ENCODE assay signal across 12 cellular contexts in genomic region chr4:103011378-103012025, GRCh38. TPM values are rescaled to one million over a fixed set of nuclear protein-coding genes. Genes with fewer than 3 reads are reported as not detected.
A peak's percentile ranks its signal among the peaks of the same experiment; 100 is the strongest.
DNase-seq lines count a peak whose midpoint lies in the region; ATAC-seq, FAIRE-seq and TF ChIP-seq lines count a peak whose summit lies in the region.
"Had no signal": no experiment of that assay in that cellular context is flagged by ENCODE, and none has a peak within 500 bp of the region (broad histone marks: within the 10 kb centered on the region; RNA-seq: fewer than 3 reads in every experiment).

No MANE protein-coding gene starts in this region.

- no peaks in the 10 kb centered on the region for H3K27me3 ChIP-seq in astrocyte (ENCODE audit: insufficient read depth, low read length)

- no peak overlapping the region for H3K9ac ChIP-seq in astrocyte (ENCODE audit: low read length)

- ATAC-seq in left ventricle myocardium superior, result peak; percentile 65
- ATAC-seq in sciatic nerve, result peak; percentile 72
- no peak for ATAC-seq in HG03097 (IDR thresholded peaks at IDR 0.05; ENCODE audit: low FRiP score, unreplicated experiment)
- ATAC-seq in activated T-cell treated with anti-CD3 and anti-CD28 coated beads, Interleukin-2, amount 50 U/mL, for 72 hours (replicated peaks in 1 of 2), result no peak
- ATAC-seq: Panc1 had no signal

- DNase-seq in GM04503 (ENCODE audit: low read depth) (peak; percentile 14), astrocyte (ENCODE audit: low read depth) (peak; percentile 54), left ventricle myocardium superior (no peak), sciatic nerve (ENCODE audit: low spot score) (no peak), substantia nigra (lab: John Stamatoyannopoulos, UW) (no peak)
- no peak for DNase-seq in activated T-cell treated with anti-CD3 and anti-CD28 coated beads, Interleukin-2, amount 50 U/mL, for 72 hours
- DNase-seq in activated CD4-positive, alpha-beta memory T cell treated with anti-CD3 and anti-CD28 coated beads, Interleukin-2, amount 10 ng/mL, durations not matched to agents 7 days and 5 days, result no peak
- DNase-seq: activated CD8-positive, alpha-beta memory T cell treated with anti-CD3 and anti-CD28 coated beads, Interleukin-2, amount 50 U/mL, for 48 hours; retina had no signal

- peaks cover 7% of the 10 kb centered on the region for H3K4me1 Mint-ChIP-seq in astrocyte (ENCODE audit: low read depth, unreplicated experiment)
- H3K4me1 Mint-ChIP-seq in activated T-cell treated with anti-CD3 and anti-CD28 coated beads, Interleukin-2, amount 50 U/mL, for 72 hours (ENCODE audit: low read depth), result no peaks in the 10 kb centered on the region
- peaks cover 3% of the 10 kb centered on the region for H3K4me1 Mint-ChIP-seq in activated CD4-positive, alpha-beta memory T cell treated with anti-CD3 and anti-CD28 coated beads, Interleukin-2, amount 10 ng/mL, durations not matched to agents 7 days and 5 days

- no peaks in the 10 kb centered on the region for H3K9me3 ChIP-seq in astrocyte (ENCODE audit: insufficient read depth, low read depth, low read length)

- FAIRE-seq in astrocyte (lab: Jason Lieb, UNC), result no peak
- FAIRE-seq: D721Med had no signal

- H2AFZ ChIP-seq in astrocyte (ENCODE audit: low read depth, low read length), result no peak overlapping the region

- no peaks in the 10 kb centered on the region for H3K36me3 Mint-ChIP-seq in astrocyte (ENCODE audit: low read depth, unreplicated experiment)
- H3K36me3 Mint-ChIP-seq in activated T-cell treated with anti-CD3 and anti-CD28 coated beads, Interleukin-2, amount 50 U/mL, for 72 hours (ENCODE audit: insufficient read depth in 2 of 2), result no peaks in the 10 kb centered on the region
- no peaks in the 10 kb centered on the region for H3K36me3 Mint-ChIP-seq in activated CD4-positive, alpha-beta memory T cell treated with anti-CD3 and anti-CD28 coated beads, Interleukin-2, amount 10 ng/mL, durations not matched to agents 7 days and 5 days (ENCODE audit: low read depth)

- H3K36me3 ChIP-seq in astrocyte (ENCODE audit: insufficient read depth, low read length), result no peaks in the 10 kb centered on the region

- H3K4me3 ChIP-seq in astrocyte (ENCODE audit: insufficient read depth, low read depth, low read length), result no peak overlapping the region

- no peaks in the 10 kb centered on the region for H3K79me2 ChIP-seq in astrocyte (ENCODE audit: insufficient read depth, low read length)

- no peaks in the 10 kb centered on the region for H3K4me1 ChIP-seq in astrocyte (ENCODE audit: insufficient read depth, low read length)

- H3K27ac ChIP-seq in astrocyte (ENCODE audit: low read depth, low read length) (no peak overlapping the region), substantia nigra (ENCODE audit: low read depth, low read length, poor library complexity, severe bottlenecking) (no peak overlapping the region)

- TF ChIP-seq CTCF in astrocyte (IDR thresholded peaks at IDR 0.05; ENCODE audit: insufficient read depth, low read depth, low read length), result no peak

- POLR2A ChIA-PET in activated CD4-positive, alpha-beta memory T cell treated with anti-CD3 and anti-CD28 coated beads, Interleukin-2, amount 10 ng/mL, durations not matched to agents 7 days and 5 days (lab: Charles Lee), result interaction anchor here (1.3 kb wide), 1 partner anchor 144 kb away, joined by 3 read pairs; no protein-coding TSS in a partner anchor

- no peaks in the 10 kb centered on the region for H3K9me3 Mint-ChIP-seq in astrocyte (ENCODE audit: unreplicated experiment)
- no peaks in the 10 kb centered on the region for H3K9me3 Mint-ChIP-seq in activated T-cell treated with anti-CD3 and anti-CD28 coated beads, Interleukin-2, amount 50 U/mL, for 72 hours
- no peaks in the 10 kb centered on the region for H3K9me3 Mint-ChIP-seq in activated CD4-positive, alpha-beta memory T cell treated with anti-CD3 and anti-CD28 coated beads, Interleukin-2, amount 10 ng/mL, durations not matched to agents 7 days and 5 days

- H3K4me2 ChIP-seq in astrocyte (ENCODE audit: low read length), result no peak overlapping the region

- H3K4me3 Mint-ChIP-seq in astrocyte (ENCODE audit: unreplicated experiment), result no peak overlapping the region
- no peak overlapping the region for H3K4me3 Mint-ChIP-seq in activated T-cell treated with anti-CD3 and anti-CD28 coated beads, Interleukin-2, amount 50 U/mL, for 72 hours
- no peak overlapping the region for H3K4me3 Mint-ChIP-seq in activated CD4-positive, alpha-beta memory T cell treated with anti-CD3 and anti-CD28 coated beads, Interleukin-2, amount 10 ng/mL, durations not matched to agents 7 days and 5 days

- CTCF ChIA-PET in activated CD4-positive, alpha-beta memory T cell treated with anti-CD3 and anti-CD28 coated beads, Interleukin-2, amount 10 ng/mL, durations not matched to agents 7 days and 5 days (lab: Charles Lee), result interaction anchor here (1.1 to 1.2 kb wide), 2 partner anchors 21 to 77 kb away, joined by 3 to 4 read pairs; no protein-coding TSS in a partner anchor

- no peak overlapping the region for H3K27ac Mint-ChIP-seq in astrocyte (ENCODE audit: unreplicated experiment)
- H3K27ac Mint-ChIP-seq in activated T-cell treated with anti-CD3 and anti-CD28 coated beads, Interleukin-2, amount 50 U/mL, for 72 hours, result no peak overlapping the region
- H3K27ac Mint-ChIP-seq in activated CD4-positive, alpha-beta memory T cell treated with anti-CD3 and anti-CD28 coated beads, Interleukin-2, amount 10 ng/mL, durations not matched to agents 7 days and 5 days, result no peak overlapping the region

- intact Hi-C loops in left ventricle myocardium superior (cut with micrococcal nuclease), result no loop called here
- intact Hi-C loops in sciatic nerve (cut with DNase I), result no loop called here

- H3K27me3 Mint-ChIP-seq in astrocyte (ENCODE audit: low read depth, unreplicated experiment), result no peaks in the 10 kb centered on the region
- H3K27me3 Mint-ChIP-seq in activated T-cell treated with anti-CD3 and anti-CD28 coated beads, Interleukin-2, amount 50 U/mL, for 72 hours (ENCODE audit: low read depth), result no peaks in the 10 kb centered on the region
- H3K27me3 Mint-ChIP-seq in activated CD4-positive, alpha-beta memory T cell treated with anti-CD3 and anti-CD28 coated beads, Interleukin-2, amount 10 ng/mL, durations not matched to agents 7 days and 5 days, result no peaks in the 10 kb centered on the region

- no peaks in the 10 kb centered on the region for H4K20me1 ChIP-seq in astrocyte (ENCODE audit: insufficient read depth, low read length)

RNA-seq across cellular contexts. Expression of gene SLC9B1, which starts 8.0 kb away (rescaled TPM):
- total RNA-seq in astrocyte, result 0.16 and 0.36 TPM in 2 replicates
- total RNA-seq in left ventricle myocardium superior, result 0.20 TPM
- total RNA-seq in sciatic nerve, result 3.7 TPM
- total RNA-seq in activated T-cell treated with anti-CD3 and anti-CD28 coated beads, Interleukin-2, amount 50 U/mL, for 72 hours, result 1 to 10 TPM; 2.5 to 3.4 TPM
- 1 to 10 TPM; 1.9 to 2.3 TPM for total RNA-seq in activated CD4-positive, alpha-beta memory T cell treated with anti-CD3 and anti-CD28 coated beads, Interleukin-2, amount 10 ng/mL, durations not matched to agents 7 days and 5 days

Comparison
In these comparisons a context has a peak if more than half of its experiments do, and no peak if none do; other contexts are left out.
1. DNase-seq: peak in GM04503 (single experiment) and astrocyte (single experiment); none in left ventricle myocardium superior (single experiment), sciatic nerve (single experiment), activated T-cell treated with anti-CD3 and anti-CD28 coated beads, Interleukin-2, amount 50 U/mL, for 72 hours (0 of 2), substantia nigra (0 of 49) and activated CD4-positive, alpha-beta memory T cell treated with anti-CD3 and anti-CD28 coated beads, Interleukin-2, amount 10 ng/mL, durations not matched to agents 7 days and 5 days (single experiment).
2. ATAC-seq: peak in left ventricle myocardium superior (single experiment) and sciatic nerve (single experiment); none in HG03097 (single experiment) and activated T-cell treated with anti-CD3 and anti-CD28 coated beads, Interleukin-2, amount 50 U/mL, for 72 hours (0 of 2).